26 cellular contexts compared by ENCODE assay signal in genomic region chr3:122784436-122784835, GRCh38. TPM values are rescaled to one million over a fixed set of nuclear protein-coding genes. Genes with fewer than 3 reads are reported as not detected.
A peak's percentile ranks its signal among the peaks of the same experiment; 100 is the strongest.
DNase-seq lines count a peak whose midpoint lies in the region; ATAC-seq and TF ChIP-seq lines count a peak whose summit lies in the region.
"Had no signal": no experiment of that assay in that cellular context is flagged by ENCODE, and none has a peak within 500 bp of the region (broad histone marks: within the 10 kb centered on the region; RNA-seq: fewer than 3 reads in every experiment).

No MANE protein-coding gene starts in this region.

- no peaks in the 10 kb centered on the region for H3K36me3 ChIP-seq in mucosa of descending colon (ENCODE audit: low read depth)
- H3K36me3 ChIP-seq in WERI-Rb-1, result peaks cover 3% of the 10 kb centered on the region; the same call in 1 of the 2 replicates
- H3K36me3 ChIP-seq in Peyer's patch, result no peaks in the 10 kb centered on the region
- H3K36me3 ChIP-seq in body of pancreas (replicated peaks in 1 of 2; ENCODE audit: insufficient read depth in 1 of 2, low read depth in 2 of 2), result no peaks in the 10 kb centered on the region

- ATAC-seq in mucosa of descending colon, result peak; percentile 41
- no peak for ATAC-seq in body of pancreas
- ATAC-seq: GM12878, left lobe of liver, T-cell had no signal

- TF ChIP-seq CTCF in epithelial cell of esophagus (IDR thresholded peaks at IDR 0.05; ENCODE audit: insufficient read depth, low read depth, low read length, missing control alignments) (no peak), mucosa of descending colon (IDR thresholded peaks at IDR 0.05) (no peak), WERI-Rb-1 (IDR thresholded peaks at IDR 0.05; ENCODE audit: low read depth, low read length) (no peak), Peyer's patch (IDR thresholded peaks at IDR 0.05) (no peak), body of pancreas (IDR thresholded peaks at IDR 0.05) (no peak)

- 80 to 97% methylated on average over 1 of the region's 1 CpG for WGBS in body of pancreas, 2 donors

- H3K27ac ChIP-seq in WERI-Rb-1 (no peak overlapping the region), Peyer's patch (no peak overlapping the region), body of pancreas (no peak overlapping the region)
- H3K27ac ChIP-seq: neural progenitor cell had no signal

- H3K4me3 ChIP-seq in epithelial cell of esophagus (ENCODE audit: low read length) (no peak overlapping the region), mucosa of descending colon (no peak overlapping the region), WERI-Rb-1 (ENCODE audit: low read depth, low read length) (no peak overlapping the region), Peyer's patch (no peak overlapping the region), body of pancreas (no peak overlapping the region)
- H3K4me3 ChIP-seq: GM12878, neural progenitor cell had no signal

- no peak for TF ChIP-seq POLR2A in Peyer's patch (IDR thresholded peaks at IDR 0.05)
- TF ChIP-seq POLR2A in body of pancreas (IDR thresholded peaks at IDR 0.05), result no peak

- no peaks in the 10 kb centered on the region for H3K27me3 ChIP-seq in WERI-Rb-1 (ENCODE audit: insufficient read depth, low read depth, severe bottlenecking)
- H3K27me3 ChIP-seq in Peyer's patch, result no peaks in the 10 kb centered on the region
- H3K27me3 ChIP-seq in body of pancreas, result no peaks in the 10 kb centered on the region
- H3K27me3 ChIP-seq: neural progenitor cell had no signal

- H3K4me1 ChIP-seq in mucosa of descending colon (ENCODE audit: low read depth) (peaks cover 4% of the 10 kb centered on the region), Peyer's patch (peaks cover 0 to 6% (median 0%) of the 10 kb centered on the region in 4 donors), body of pancreas (peaks cover 9% of the 10 kb centered on the region)
- H3K4me1 ChIP-seq: neural progenitor cell had no signal

- DNase-seq in AG08396 (ENCODE audit: low spot score), result peak; percentile 70
- peak; percentile 63 for DNase-seq in HPDE6-E6E7 (ENCODE audit: extremely low spot score)
- DNase-seq in epithelial cell of esophagus (ENCODE audit: low read depth), result peak; percentile 91
- no peak for DNase-seq in mucosa of descending colon
- DNase-seq in WERI-Rb-1, result no peak
- DNase-seq in Peyer's patch, result no peak
- DNase-seq in body of pancreas, result no peak
- no peak for DNase-seq in activated CD4-positive, alpha-beta T cell treated with anti-CD3 and anti-CD28 coated beads, Interleukin-2, amount 50 U/mL, for 1 hour
- DNase-seq: activated CD4-positive, alpha-beta T cell treated with anti-CD3 and anti-CD28 coated beads, Interleukin-2, amount 10 ng/mL, durations not matched to agents 7 days and 5 days; activated CD8-positive, alpha-beta memory T cell treated with anti-CD3 and anti-CD28 coated beads, Interleukin-2, amount 50 U/mL, for 4 hours; activated gamma-delta T cell; central memory CD4-positive, alpha-beta T cell; DMS 273 treated with DMSO at 0.1 percent for 48 hours; GF-D8; KG1; MV-4-11; NCI-H187 treated with DMSO at 0.1 percent for 48 hours; NCI-H2227 treated with DMSO at 0.1 percent for 48 hours; NCI-H82; retina; SIG-M5; stimulated activated CD8-positive, alpha-beta memory T cell treated with anti-CD3 and anti-CD28 coated beads, Interleukin-4, amount 100 ng/mL, for 48 hours; T-cell had no signal

- intact Hi-C loops in mucosa of descending colon (cut with DNase I, micrococcal nuclease), result no loop called here
- intact Hi-C loops in body of pancreas (cut with DNase I), result no loop called here

- no peaks in the 10 kb centered on the region for H3K9me3 ChIP-seq in mucosa of descending colon
- no peaks in the 10 kb centered on the region for H3K9me3 ChIP-seq in WERI-Rb-1 (ENCODE audit: severe bottlenecking)
- no peaks in the 10 kb centered on the region for H3K9me3 ChIP-seq in Peyer's patch
- H3K9me3 ChIP-seq in body of pancreas, result no peaks in the 10 kb centered on the region

RNA-seq across cellular contexts. Expression of gene HSPBAP1, which starts 9.2 kb away (rescaled TPM):
- 10 to 100 TPM in 1 of 3 donors, 1 to 10 TPM in 2; 6.6 to 12.2 (median 7.9) TPM for total RNA-seq in mucosa of descending colon
- 10 to 100 TPM in 3 of 4 donors, 1 to 10 TPM in 1; 10.0 to 28.1 (median 12.9) TPM for total RNA-seq in Peyer's patch
- total RNA-seq in body of pancreas, result 1 to 10 TPM; 9.2 to 9.6 TPM

RNA-seq across cellular contexts. Expression of gene SLC49A4, which starts 10.4 kb away (rescaled TPM):
- total RNA-seq in mucosa of descending colon (10 to 100 TPM; 16.4 to 27.7 (median 22.9) TPM), Peyer's patch (10 to 100 TPM in 3 of 4 donors, 1 to 10 TPM in 1; 3.3 to 29.4 (median 13.0) TPM), body of pancreas (10 to 100 TPM; 20.8 to 23.6 TPM)

Comparison
In these comparisons a context has a peak if more than half of its experiments do, and no peak if none do; other contexts are left out.
1. DNase-seq: peak in AG08396 (single experiment), HPDE6-E6E7 (single experiment) and epithelial cell of esophagus (single experiment); none in mucosa of descending colon (0 of 3), WERI-Rb-1 (single experiment), Peyer's patch (0 of 3), body of pancreas (0 of 4) and activated CD4-positive, alpha-beta T cell treated with anti-CD3 and anti-CD28 coated beads, Interleukin-2, amount 50 U/mL, for 1 hour (single experiment).